In the genomic region with DNA sequence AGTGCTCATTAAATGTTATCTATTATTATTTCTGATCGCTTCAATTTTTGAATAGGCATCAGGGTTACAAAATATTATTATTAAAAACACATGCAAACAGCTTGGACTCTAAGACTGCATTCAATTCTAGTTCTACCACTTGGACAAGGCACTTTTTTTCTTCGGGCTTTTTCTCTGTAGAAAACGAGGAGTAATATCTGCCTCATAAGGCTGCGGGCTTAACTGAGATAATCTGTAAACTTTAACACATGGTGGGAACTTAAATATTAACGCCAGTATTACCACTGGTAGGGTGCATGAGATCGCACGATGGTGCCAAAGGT, we compare ENCODE assay signal across 8 cellular contexts. TPM values are rescaled to one million over a fixed set of nuclear protein-coding genes. Genes with fewer than 3 reads are reported as not detected.
DNase-seq lines count a peak whose midpoint lies in the region; ATAC-seq, FAIRE-seq and TF ChIP-seq lines count a peak whose summit lies in the region.

No MANE protein-coding gene starts in this region.

- TF ChIP-seq RAD21 in IMR-90 (IDR thresholded peaks at IDR 0.05; ENCODE audit: low read length), result no peak

- H2BK120ac ChIP-seq in IMR-90 (ENCODE audit: low read depth, low read length), result peak overlapping the region; percentile 57

- 0 out of 3 replicates have a peak overlapping the region, but pooled peaks have one; percentile 7 for H2BK15ac ChIP-seq in IMR-90 (ENCODE audit: low read depth, low read length)

- no peak for TF ChIP-seq POLR2A in IMR-90 (IDR thresholded peaks at IDR 0.05; ENCODE audit: low read depth, low read length)

- peak overlapping the region; percentile 89 for H2AFZ ChIP-seq in IMR-90 (replicated peaks; ENCODE audit: low read length, poor library complexity)

- in situ Hi-C loops in IMR-90 (cut with MboI; ENCODE audit: low sequenced_read_pairs), result loop anchor here (5.0 kb wide), 1 partner anchor 596 kb away; no protein-coding TSS in a partner anchor

- peak overlapping the region; percentile 91 to 99 for H4K8ac ChIP-seq in IMR-90 (ENCODE audit: low read depth in 2 of 2, low read length in 2 of 2)

- H3K9me3 ChIP-seq in IMR-90 (ENCODE audit: control insufficient read depth, insufficient read depth, low read length) (no peaks in the 10 kb centered on the region), ectodermal cell (ENCODE audit: control insufficient read depth, low read length) (no peaks in the 10 kb centered on the region)

- intact Hi-C loops in IMR-90 (cut with micrococcal nuclease), result loop anchor here (5.0 to 10.0 kb wide), 2 partner anchors 222 to 489 kb away; no protein-coding TSS in a partner anchor

- CTCF ChIA-PET in activated CD8-positive, alpha-beta memory T cell treated with anti-CD3 and anti-CD28 coated beads, Interleukin-2, amount 10 ng/mL, durations not matched to agents 7 days and 5 days (lab: Charles Lee), result interaction anchor here (0.6 to 2.1 kb wide), 5 partner anchors 52 to 788 kb away, joined by 3 to 10 read pairs (median 3); a partner anchor contains a TSS
- CTCF ChIA-PET in IMR-90 (lab: Yijun Ruan, JAX), result interaction anchor here (1.0 to 1.3 kb wide), 6 partner anchors 10 to 877 kb away, joined by 3 to 10 read pairs (median 3); no protein-coding TSS in a partner anchor

- H3K9ac ChIP-seq in IMR-90 (ENCODE audit: low read depth, low read length), result peak overlapping the region; percentile 90

- H4K5ac ChIP-seq in IMR-90 (ENCODE audit: low read depth, low read length), result peak overlapping the region; percentile 77

- H3K79me1 ChIP-seq in IMR-90 (ENCODE audit: low read depth in 1 of 2, low read length in 2 of 2), result peaks cover 0 to 19% of the 10 kb centered on the region in 2 experiments; a peak in 2 of 4 replicates

- WGBS in IMR-90 (ENCODE audit: extremely low coverage in 2 of 2, insufficient read length in 1 of 2), 2 experiments, result no CpG with 5 or more reads among the region's 7 CpGs
- 17 to 21% methylated on average over 7 of the region's 7 CpGs for whole genome bisulfite sequencing in ectodermal cell, 2 experiments

- dilution Hi-C loops in IMR-90 (cut with HindIII; ENCODE audit: low sequenced_read_pairs, unreplicated experiment), result no loop called here

- ATAC-seq in activated CD8-positive, alpha-beta memory T cell treated with anti-CD3 and anti-CD28 coated beads, Interleukin-2, amount 10 ng/mL, durations not matched to agents 7 days and 5 days, result no peak
- ATAC-seq in IMR-90 (ENCODE audit: low read depth), result peak; percentile 30
- no peak for ATAC-seq in natural killer cell treated with Interleukin-12 subunit alpha and Interleukin-12 subunit beta and Interleukin-15 and Interleukin-18, amount 100 ng/mL, for 72 hours

- no TSS peak for BruUV-seq in IMR-90 (replicated peaks; lab: Mats Ljungman, UMichigan)

- peaks cover 9% of the 10 kb centered on the region for H3K36me3 Mint-ChIP-seq in activated CD8-positive, alpha-beta memory T cell treated with anti-CD3 and anti-CD28 coated beads, Interleukin-2, amount 10 ng/mL, durations not matched to agents 7 days and 5 days
- peaks cover 5% of the 10 kb centered on the region for H3K36me3 Mint-ChIP-seq in natural killer cell treated with Interleukin-12 subunit alpha and Interleukin-12 subunit beta and Interleukin-15 and Interleukin-18, amount 100 ng/mL, for 72 hours

- H3K14ac ChIP-seq in IMR-90 (replicated peaks; ENCODE audit: low read depth, low read length), result peak overlapping the region; percentile 95

- peaks cover 37% of the 10 kb centered on the region for H3K4me1 Mint-ChIP-seq in activated CD8-positive, alpha-beta memory T cell treated with anti-CD3 and anti-CD28 coated beads, Interleukin-2, amount 10 ng/mL, durations not matched to agents 7 days and 5 days
- peaks cover 23 to 32% of the 10 kb centered on the region in 2 donors for H3K4me1 Mint-ChIP-seq in natural killer cell treated with Interleukin-12 subunit alpha and Interleukin-12 subunit beta and Interleukin-15 and Interleukin-18, amount 100 ng/mL, for 72 hours (ENCODE audit: low read depth in 2 of 2)

- H3K36me3 ChIP-seq in IMR-90 (ENCODE audit: control insufficient read depth, insufficient read depth, low read length) (no peaks in the 10 kb centered on the region), ectodermal cell (ENCODE audit: control insufficient read depth, insufficient read depth, low read length) (no peaks in the 10 kb centered on the region)

- H3K4me2 ChIP-seq in IMR-90 (ENCODE audit: low read depth, low read length), result peak overlapping the region; percentile 79

- no peaks in the 10 kb centered on the region for H4K20me1 ChIP-seq in IMR-90 (ENCODE audit: insufficient read depth, low read length)

- H2AK5ac ChIP-seq in IMR-90 (ENCODE audit: low read depth, low read length), result peak overlapping the region; percentile 37; the same call in 1 of the 2 replicates

- peak overlapping the region; percentile 43; the same call in 1 of the 2 replicates for H3K23ac ChIP-seq in IMR-90 (ENCODE audit: low read depth, low read length)

- no peak for FAIRE-seq in HTR-8/SVneo (lab: Jason Lieb, UNC)

- H2AK9ac ChIP-seq in IMR-90 (replicated peaks; ENCODE audit: low read depth, low read length, poor library complexity), result no peak overlapping the region

- H2BK20ac ChIP-seq in IMR-90 (ENCODE audit: low read depth, low read length), result peak overlapping the region; percentile 18; the same call in 1 of the 2 replicates

- DNase-seq in activated CD8-positive, alpha-beta memory T cell treated with anti-CD3 and anti-CD28 coated beads, Interleukin-2, amount 10 ng/mL, durations not matched to agents 7 days and 5 days, result no peak
- DNase-seq in activated CD8-positive, alpha-beta memory T cell treated with anti-CD3 and anti-CD28 coated beads, Interleukin-2, amount 50 U/mL, for 4 hours, result no peak
- no peak for DNase-seq in IMR-90
- no peak for DNase-seq in natural killer cell treated with Interleukin-12 subunit alpha and Interleukin-12 subunit beta and Interleukin-15 and Interleukin-18, amount 100 ng/mL, for 72 hours (ENCODE audit: low spot score)
- no peak for DNase-seq in stimulated activated CD8-positive, alpha-beta memory T cell treated with anti-CD3 and anti-CD28 coated beads, Interleukin-4, amount 100 ng/mL, for 48 hours
- no peak for DNase-seq in NCI-H446 (lab: John Stamatoyannopoulos, UW)
- DNase-seq in HTR-8/SVneo (ENCODE audit: insufficient read length, low spot score), result no peak

- H3K27me3 ChIP-seq in IMR-90 (ENCODE audit: control insufficient read depth, insufficient read depth, low read length) (no peaks in the 10 kb centered on the region), ectodermal cell (ENCODE audit: control insufficient read depth, insufficient read depth, low read length, poor library complexity, severe bottlenecking) (peaks cover 11% of the 10 kb centered on the region)

- H3K27ac ChIP-seq in IMR-90 (ENCODE audit: insufficient read depth, low read length) (peak overlapping the region; percentile 72), ectodermal cell (ENCODE audit: insufficient read depth, low read depth, low read length, poor library complexity, severe bottlenecking) (no peak overlapping the region)

- TF ChIP-seq CTCF in IMR-90 (conservative IDR thresholded peaks at IDR 0.05; ENCODE audit: low read depth, low read length), result no peak

- POLR2A ChIA-PET in IMR-90 (lab: Charles Lee; ENCODE audit: unreplicated experiment), result interaction anchor here (1.1 to 1.7 kb wide), 2 partner anchors 113 to 593 kb away, joined by 3 to 6 read pairs; no protein-coding TSS in a partner anchor

- H3K4me1 ChIP-seq in IMR-90 (ENCODE audit: control insufficient read depth, insufficient read depth, low read length) (peaks cover 2% of the 10 kb centered on the region; the same call in 1 of the 2 replicates), ectodermal cell (ENCODE audit: control insufficient read depth, insufficient read depth, low read length) (no peaks in the 10 kb centered on the region)

- H2BK5ac ChIP-seq in IMR-90 (ENCODE audit: low read depth, low read length, poor library complexity, severe bottlenecking), result peak overlapping the region; percentile 63

- H3K18ac ChIP-seq in IMR-90 (ENCODE audit: low read depth, low read length), result peak overlapping the region; percentile 67

- peak overlapping the region; percentile 92 for H3K4ac ChIP-seq in IMR-90 (ENCODE audit: low read depth, low read length)

- no peaks in the 10 kb centered on the region for H3K9me3 Mint-ChIP-seq in activated CD8-positive, alpha-beta memory T cell treated with anti-CD3 and anti-CD28 coated beads, Interleukin-2, amount 10 ng/mL, durations not matched to agents 7 days and 5 days (ENCODE audit: low read depth)
- H3K9me3 Mint-ChIP-seq in natural killer cell treated with Interleukin-12 subunit alpha and Interleukin-12 subunit beta and Interleukin-15 and Interleukin-18, amount 100 ng/mL, for 72 hours, result no peaks in the 10 kb centered on the region

- H3K27ac Mint-ChIP-seq in activated CD8-positive, alpha-beta memory T cell treated with anti-CD3 and anti-CD28 coated beads, Interleukin-2, amount 10 ng/mL, durations not matched to agents 7 days and 5 days, result peak overlapping the region; percentile 95
- peak overlapping the region; percentile 80 to 94 for H3K27ac Mint-ChIP-seq in natural killer cell treated with Interleukin-12 subunit alpha and Interleukin-12 subunit beta and Interleukin-15 and Interleukin-18, amount 100 ng/mL, for 72 hours

- peak overlapping the region; percentile 87 for H3K56ac ChIP-seq in IMR-90 (ENCODE audit: extremely low read depth, insufficient read depth, low read length)

- H4K91ac ChIP-seq in IMR-90 (ENCODE audit: insufficient read depth, low read depth, low read length), result peak overlapping the region; percentile 86

- H3K4me3 ChIP-seq in IMR-90 (ENCODE audit: insufficient read depth, low read depth, low read length) (peak overlapping the region; percentile 59), ectodermal cell (ENCODE audit: insufficient read depth, low read depth, low read length) (peak overlapping the region; percentile 60)

- H3K27me3 Mint-ChIP-seq in activated CD8-positive, alpha-beta memory T cell treated with anti-CD3 and anti-CD28 coated beads, Interleukin-2, amount 10 ng/mL, durations not matched to agents 7 days and 5 days, result peaks cover 20% of the 10 kb centered on the region
- peaks cover 3 to 7% of the 10 kb centered on the region in 2 donors for H3K27me3 Mint-ChIP-seq in natural killer cell treated with Interleukin-12 subunit alpha and Interleukin-12 subunit beta and Interleukin-15 and Interleukin-18, amount 100 ng/mL, for 72 hours

- peak overlapping the region; percentile 90 for H3K4me3 Mint-ChIP-seq in activated CD8-positive, alpha-beta memory T cell treated with anti-CD3 and anti-CD28 coated beads, Interleukin-2, amount 10 ng/mL, durations not matched to agents 7 days and 5 days
- peak overlapping the region; percentile 91 for H3K4me3 Mint-ChIP-seq in natural killer cell treated with Interleukin-12 subunit alpha and Interleukin-12 subunit beta and Interleukin-15 and Interleukin-18, amount 100 ng/mL, for 72 hours

- peaks cover 4% of the 10 kb centered on the region; the same call in 1 of the 2 replicates for H3K9me1 ChIP-seq in IMR-90 (ENCODE audit: insufficient read depth, low read length)

RNA-seq across cellular contexts. Expression of a gene that starts 0.5 kb away (rescaled TPM):
- 10 to 100 TPM; 45.6 to 48.6 TPM for total RNA-seq in activated CD8-positive, alpha-beta memory T cell treated with anti-CD3 and anti-CD28 coated beads, Interleukin-2, amount 10 ng/mL, durations not matched to agents 7 days and 5 days
- 18.8 and 48.6 TPM in 2 replicates for total RNA-seq in IMR-90 (2012; rRNA removed)
- polyA plus RNA-seq in IMR-90 (2012; rRNA removed), result 23.9 and 29.4 TPM in 2 replicates
- polyA plus RNA-seq in IMR-90 (2012; cell fraction: cytosol; rRNA removed), result 1.5 and 4.1 TPM in 2 replicates
- 3.0 and 23.3 TPM in 2 replicates for polyA plus RNA-seq in IMR-90 (2012; cell fraction: nucleus; rRNA removed; ENCODE audit: low replicate concordance)
- 59.3 TPM for polyA plus RNA-seq in ectodermal cell (2013, experiment 1 of 4)
- polyA plus RNA-seq in ectodermal cell (2013, experiment 2 of 4), result 54.6 TPM
- polyA plus RNA-seq in ectodermal cell (2013, experiment 3 of 4), result 47.4 TPM
- polyA plus RNA-seq in ectodermal cell (2013, experiment 4 of 4), result 51.6 TPM
- 10 to 100 TPM; 32.8 to 70.8 TPM for total RNA-seq in natural killer cell treated with Interleukin-12 subunit alpha and Interleukin-12 subunit beta and Interleukin-15 and Interleukin-18, amount 100 ng/mL, for 72 hours

RNA-seq across cellular contexts. Expression of a gene that starts 54.0 kb away (rescaled TPM):
- total RNA-seq in activated CD8-positive, alpha-beta memory T cell treated with anti-CD3 and anti-CD28 coated beads, Interleukin-2, amount 10 ng/mL, durations not matched to agents 7 days and 5 days, result 100 to 1,000 TPM; 271 to 321 TPM
- total RNA-seq in IMR-90 (2012; rRNA removed), result 1.4 and 3.0 TPM in 2 replicates
- polyA plus RNA-seq in IMR-90 (2012; rRNA removed), result 0.47 and 0.72 TPM in 2 replicates
- polyA plus RNA-seq in IMR-90 (2012; cell fraction: cytosol; rRNA removed), result 0.25 and 0.32 TPM in 2 replicates
- 0.51 and 0.87 TPM in 2 replicates for polyA plus RNA-seq in IMR-90 (2012; cell fraction: nucleus; rRNA removed; ENCODE audit: low replicate concordance)
- polyA plus RNA-seq in ectodermal cell (2013, experiment 1 of 4), result 1.3 TPM
- 0.46 TPM for polyA plus RNA-seq in ectodermal cell (2013, experiment 2 of 4)
- 0.75 TPM for polyA plus RNA-seq in ectodermal cell (2013, experiment 3 of 4)
- 0.24 TPM for polyA plus RNA-seq in ectodermal cell (2013, experiment 4 of 4)
- total RNA-seq in natural killer cell treated with Interleukin-12 subunit alpha and Interleukin-12 subunit beta and Interleukin-15 and Interleukin-18, amount 100 ng/mL, for 72 hours, result 100 to 1,000 TPM; 461 to 526 TPM

Comparison
In these comparisons a context has a peak if more than half of its experiments do, and no peak if none do; other contexts are left out.
1. RNA of a gene that starts 54.0 kb away (total RNA-seq): 461 to 526 TPM in natural killer cell treated with Interleukin-12 subunit alpha and Interleukin-12 subunit beta and Interleukin-15 and Interleukin-18, amount 100 ng/mL, for 72 hours and 271 to 321 TPM in activated CD8-positive, alpha-beta memory T cell treated with anti-CD3 and anti-CD28 coated beads, Interleukin-2, amount 10 ng/mL, durations not matched to agents 7 days and 5 days; 1.4 to 3.0 TPM in IMR-90; every median in the first group is over 10 times any median in the second.